Comparison of ENCODE assay signal across 9 cellular contexts in genomic region chr15:69679623-69680228, GRCh38.
DNase-seq lines count a peak whose midpoint lies in the region; ATAC-seq and TF ChIP-seq lines count a peak whose summit lies in the region.
"Had no signal": no experiment of that assay in that cellular context is flagged by ENCODE, and none has a peak within 500 bp of the region (broad histone marks: within the 10 kb centered on the region; RNA-seq: fewer than 3 reads in every experiment).

No MANE protein-coding gene starts in this region.

- H3K9me3 Mint-ChIP-seq in activated naive CD8-positive, alpha-beta T cell treated with anti-CD3 and anti-CD28 coated beads, Interleukin-2, amount 10 ng/mL, durations not matched to agents 7 days and 5 days: peaks cover 11% of the 10 kb centered on the region

- H3K4me1 Mint-ChIP-seq in activated naive CD8-positive, alpha-beta T cell treated with anti-CD3 and anti-CD28 coated beads, Interleukin-2, amount 10 ng/mL, durations not matched to agents 7 days and 5 days: peaks cover 26% of the 10 kb centered on the region

- peaks cover 25% of the 10 kb centered on the region for H3K27me3 Mint-ChIP-seq in activated naive CD8-positive, alpha-beta T cell treated with anti-CD3 and anti-CD28 coated beads, Interleukin-2, amount 10 ng/mL, durations not matched to agents 7 days and 5 days

- no peak for TF ChIP-seq CTCF in GM10266 (IDR thresholded peaks at IDR 0.05; ENCODE audit: control insufficient read depth, insufficient read depth, low read depth, missing control alignments)

- peak; percentile 53 for DNase-seq in GM10266 (ENCODE audit: extremely low spot score)
- DNase-seq in activated naive CD8-positive, alpha-beta T cell treated with anti-CD3 and anti-CD28 coated beads, Interleukin-2, amount 10 ng/mL, durations not matched to agents 7 days and 5 days: no peak
- no peak for DNase-seq in GM03348 (ENCODE audit: low spot score)
- DNase-seq in DMS79 treated with DMSO at 0.1 percent for 48 hours (lab: John Stamatoyannopoulos, UW): no peak
- no peak for DNase-seq in NCI-H446 treated with DMSO at 0.1 percent for 48 hours (lab: John Stamatoyannopoulos, UW)
- no peak for DNase-seq in effector CD4-positive, alpha-beta T cell

- no peak overlapping the region for H3K27ac Mint-ChIP-seq in activated naive CD8-positive, alpha-beta T cell treated with anti-CD3 and anti-CD28 coated beads, Interleukin-2, amount 10 ng/mL, durations not matched to agents 7 days and 5 days
- H3K27ac Mint-ChIP-seq: IgD-negative memory B cell had no signal

- H3K4me3 Mint-ChIP-seq in activated naive CD8-positive, alpha-beta T cell treated with anti-CD3 and anti-CD28 coated beads, Interleukin-2, amount 10 ng/mL, durations not matched to agents 7 days and 5 days: no peak overlapping the region

- POLR2A ChIA-PET in activated naive CD8-positive, alpha-beta T cell treated with anti-CD3 and anti-CD28 coated beads, Interleukin-2, amount 10 ng/mL, durations not matched to agents 7 days and 5 days (lab: Charles Lee): interaction anchor here (1.3 kb wide), 1 partner anchor 33 kb away, joined by 3 read pairs; no protein-coding TSS in a partner anchor

- peaks cover 8% of the 10 kb centered on the region for H3K36me3 Mint-ChIP-seq in activated naive CD8-positive, alpha-beta T cell treated with anti-CD3 and anti-CD28 coated beads, Interleukin-2, amount 10 ng/mL, durations not matched to agents 7 days and 5 days
- H3K36me3 Mint-ChIP-seq: IgD-negative memory B cell had no signal

- ATAC-seq in GM19463 (IDR thresholded peaks at IDR 0.05; ENCODE audit: unreplicated experiment): peak; percentile 96
- ATAC-seq in HG03196 (IDR thresholded peaks at IDR 0.05; ENCODE audit: unreplicated experiment): peak; percentile 84
- peak; percentile 58 for ATAC-seq in activated naive CD8-positive, alpha-beta T cell treated with anti-CD3 and anti-CD28 coated beads, Interleukin-2, amount 10 ng/mL, durations not matched to agents 7 days and 5 days (ENCODE audit: low read depth)
